11 cellular contexts compared by ENCODE assay signal in the genomic region with DNA sequence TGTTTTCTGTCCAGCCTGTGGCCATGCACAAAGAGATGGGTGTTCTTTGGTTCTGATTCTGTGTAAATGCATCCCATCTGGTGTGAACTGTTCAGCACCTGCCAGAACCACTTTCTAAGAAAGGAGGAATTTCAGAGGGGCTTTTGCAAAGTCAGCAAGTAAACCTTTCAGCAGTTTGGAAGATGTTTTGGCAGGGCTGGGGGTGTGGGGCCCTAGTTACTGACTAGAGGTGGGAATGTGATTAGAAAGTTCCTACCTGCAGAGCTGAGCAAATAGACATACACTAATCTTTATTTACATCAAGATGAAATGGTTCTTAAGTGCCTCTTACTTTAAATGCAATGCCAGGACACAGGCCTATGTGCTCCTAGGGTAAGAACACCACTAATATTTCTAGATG.
DNase-seq lines count a peak whose midpoint lies in the region; ATAC-seq and TF ChIP-seq lines count a peak whose summit lies in the region.
"Had no signal": no experiment of that assay in that cellular context is flagged by ENCODE, and none has a peak within 500 bp of the region (broad histone marks: within the 10 kb centered on the region; RNA-seq: fewer than 3 reads in every experiment).

No MANE protein-coding gene starts in this region.

- intact Hi-C loops in esophagus muscularis mucosa (cut with DNase I) = no loop called here
- intact Hi-C loops in vagina (cut with DNase I) = no loop called here
- intact Hi-C loops in transverse colon (cut with DNase I; ENCODE audit: low total_unique reads) = no loop called here

- H3K36me3 ChIP-seq in esophagus muscularis mucosa (no peaks in the 10 kb centered on the region), vagina (no peaks in the 10 kb centered on the region), transverse colon (no peaks in the 10 kb centered on the region)
- H3K36me3 ChIP-seq: BE2C, HAP-1 had no signal

- H3K9me3 ChIP-seq in esophagus muscularis mucosa = no peaks in the 10 kb centered on the region
- no peaks in the 10 kb centered on the region for H3K9me3 ChIP-seq in vagina
- H3K9me3 ChIP-seq in transverse colon = no peaks in the 10 kb centered on the region
- H3K9me3 ChIP-seq: BE2C, HAP-1 had no signal

- in situ Hi-C loops in transverse colon (cut with MboI; ENCODE audit: low pct_ligation_motif_present in 1 of 4, low pct_unique_long_range_greater_than_20kb in 1 of 4, low sequenced_read_pairs in 3 of 4) = no loop called here

- TF ChIP-seq POLR2A in esophagus muscularis mucosa (IDR thresholded peaks at IDR 0.05; ENCODE audit: low read depth) = no peak
- TF ChIP-seq POLR2A in vagina (IDR thresholded peaks at IDR 0.05) = no peak
- TF ChIP-seq POLR2A in transverse colon (IDR thresholded peaks at IDR 0.05) = no peak

- H3K27me3 ChIP-seq in esophagus muscularis mucosa = no peaks in the 10 kb centered on the region
- H3K27me3 ChIP-seq in vagina = no peaks in the 10 kb centered on the region
- H3K27me3 ChIP-seq in transverse colon = no peaks in the 10 kb centered on the region
- H3K27me3 ChIP-seq: BE2C had no signal

- DNase-seq in DMS53 (lab: John Stamatoyannopoulos, UW) (peak; percentile 35), DMS79 treated with DMSO at 0.1 percent for 48 hours (lab: John Stamatoyannopoulos, UW) (peak; percentile 48), esophagus muscularis mucosa (ENCODE audit: extremely low spot score) (peak; percentile 89), vagina (ENCODE audit: extremely low spot score in 2 of 2) (peak; percentile 46 to 75), NCI-H146 (lab: John Stamatoyannopoulos, UW) (no peak), transverse colon (no peak)
- DNase-seq: BE2C; CD4-positive, alpha-beta memory T cell had no signal

- no peak for ATAC-seq in activated CD4-positive, CD25-positive, alpha-beta regulatory T cell treated with anti-CD3 and anti-CD28 coated beads, Interleukin-2, amount 50 U/mL, for 24 hours

- no peak overlapping the region for H3K4me3 ChIP-seq in esophagus muscularis mucosa
- no peak overlapping the region for H3K4me3 ChIP-seq in vagina
- H3K4me3 ChIP-seq in transverse colon = no peak overlapping the region
- H3K4me3 ChIP-seq: HAP-1 had no signal

- H3K4me1 ChIP-seq in esophagus muscularis mucosa = peaks cover 0 to 19% (median 12%) of the 10 kb centered on the region in 4 donors
- peaks cover 27% of the 10 kb centered on the region for H3K4me1 ChIP-seq in vagina
- no peaks in the 10 kb centered on the region for H3K4me1 ChIP-seq in transverse colon
- H3K4me1 ChIP-seq: BE2C, HAP-1 had no signal

- H3K27ac ChIP-seq in esophagus muscularis mucosa (replicated peaks in 1 of 4) (no peak overlapping the region), vagina (no peak overlapping the region), transverse colon (no peak overlapping the region)
- H3K27ac ChIP-seq: C4-2B had no signal

- TF ChIP-seq EP300 in esophagus muscularis mucosa (IDR thresholded peaks at IDR 0.05) (no peak), transverse colon (IDR thresholded peaks at IDR 0.05; ENCODE audit: low read depth) (no peak)

- no peak for TF ChIP-seq CTCF in esophagus muscularis mucosa (IDR thresholded peaks at IDR 0.05)
- no peak for TF ChIP-seq CTCF in vagina (IDR thresholded peaks at IDR 0.05)
- no peak for TF ChIP-seq CTCF in transverse colon (IDR thresholded peaks at IDR 0.05)

Comparison
In these comparisons a context has a peak if more than half of its experiments do, and no peak if none do; other contexts are left out.
1. DNase-seq: peak in DMS53 (single experiment), DMS79 treated with DMSO at 0.1 percent for 48 hours (single experiment), esophagus muscularis mucosa (single experiment) and vagina (2 of 2); none in NCI-H146 (single experiment) and transverse colon (single experiment).